In the genomic region with DNA sequence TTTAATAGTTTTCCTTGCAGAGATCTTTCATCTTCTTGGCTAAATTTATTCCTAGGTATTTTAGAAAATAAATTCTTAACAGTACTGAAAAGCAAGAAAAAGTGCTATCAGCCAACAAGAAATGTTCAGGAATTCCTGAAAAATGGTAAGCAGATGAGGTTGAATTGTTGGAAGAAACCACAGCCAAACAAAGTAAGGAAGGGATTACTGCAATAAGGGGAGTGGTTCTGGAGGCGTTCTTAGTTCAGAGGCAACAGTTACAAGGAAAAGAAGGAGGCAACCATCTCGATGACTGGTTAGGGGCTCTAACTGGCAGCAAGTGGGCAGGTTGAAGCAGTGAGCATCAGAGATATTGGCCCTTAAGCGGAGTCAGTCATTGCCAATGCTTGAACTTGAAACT, we compare ENCODE assay signal across 26 cellular contexts. TPM values are rescaled to one million over a fixed set of nuclear protein-coding genes. Genes with fewer than 3 reads are reported as not detected.
DNase-seq lines count a peak whose midpoint lies in the region; ATAC-seq and TF ChIP-seq lines count a peak whose summit lies in the region.
"Had no signal": no experiment of that assay in that cellular context is flagged by ENCODE, and none has a peak within 500 bp of the region (broad histone marks: within the 10 kb centered on the region; RNA-seq: fewer than 3 reads in every experiment).

No MANE protein-coding gene starts in this region.

- intact Hi-C loops in IMR-90 (cut with micrococcal nuclease): loop anchor here (1.0 kb wide), 2 partner anchors 57 to 93 kb away; no protein-coding TSS in a partner anchor

- H3K36me3 ChIP-seq in IMR-90 (ENCODE audit: control insufficient read depth, insufficient read depth, low read length) (no peaks in the 10 kb centered on the region), mesendoderm (ENCODE audit: control insufficient read depth, insufficient read depth, low read length) (no peaks in the 10 kb centered on the region)
- H3K36me3 ChIP-seq: SJCRH30, upper lobe of right lung had no signal

- H2BK120ac ChIP-seq in IMR-90 (ENCODE audit: low read depth, low read length) (no peak overlapping the region), mesendoderm (ENCODE audit: low read depth, low read length) (no peak overlapping the region)

- H3K27ac ChIP-seq in IMR-90 (ENCODE audit: insufficient read depth, low read length): no peak overlapping the region
- H3K27ac ChIP-seq in mesendoderm (ENCODE audit: low read depth, low read length): no peak overlapping the region
- H3K27ac ChIP-seq: C4-2B, HL-60, KMS-11, parathyroid adenoma, SJCRH30, upper lobe of right lung had no signal

- ATAC-seq in IMR-90 (ENCODE audit: low read depth): peak; percentile 29
- no peak for ATAC-seq in HG03521 (IDR thresholded peaks at IDR 0.05; ENCODE audit: unreplicated experiment)
- no peak for ATAC-seq in GM18870 (IDR thresholded peaks at IDR 0.05; ENCODE audit: unreplicated experiment)

- no peak for TF ChIP-seq RAD21 in IMR-90 (IDR thresholded peaks at IDR 0.05; ENCODE audit: low read length)

- no peaks in the 10 kb centered on the region for H3K4me1 ChIP-seq in IMR-90 (ENCODE audit: control insufficient read depth, insufficient read depth, low read length)
- H3K4me1 ChIP-seq in mesendoderm (ENCODE audit: control insufficient read depth, low read depth, low read length): no peaks in the 10 kb centered on the region
- H3K4me1 ChIP-seq: parathyroid adenoma, SJCRH30, upper lobe of right lung had no signal

- H3K79me1 ChIP-seq in IMR-90 (ENCODE audit: low read depth in 1 of 2, low read length in 2 of 2) (no peaks in the 10 kb centered on the region), mesendoderm (ENCODE audit: low read length) (no peaks in the 10 kb centered on the region)

- H3K9me3 ChIP-seq in IMR-90 (ENCODE audit: control insufficient read depth, insufficient read depth, low read length): no peaks in the 10 kb centered on the region
- H3K9me3 ChIP-seq: SJCRH30, upper lobe of right lung had no signal

- H3K9ac ChIP-seq in IMR-90 (ENCODE audit: low read depth, low read length) (no peak overlapping the region), mesendoderm (ENCODE audit: low read length) (no peak overlapping the region)
- H3K9ac ChIP-seq: KMS-11, parathyroid adenoma had no signal

- H4K20me1 ChIP-seq in IMR-90 (ENCODE audit: insufficient read depth, low read length): no peaks in the 10 kb centered on the region

- H3K56ac ChIP-seq in IMR-90 (ENCODE audit: extremely low read depth, insufficient read depth, low read length): no peak overlapping the region
- no peak overlapping the region for H3K56ac ChIP-seq in mesendoderm (ENCODE audit: low read length)

- H3K27me3 ChIP-seq in IMR-90 (ENCODE audit: control insufficient read depth, insufficient read depth, low read length) (peaks cover 5% of the 10 kb centered on the region), mesendoderm (ENCODE audit: insufficient read depth, low read length, poor library complexity) (no peaks in the 10 kb centered on the region)
- H3K27me3 ChIP-seq: SJCRH30, upper lobe of right lung had no signal

- CTCF ChIA-PET in IMR-90 (lab: Yijun Ruan, JAX): interaction anchor here (0.6 to 1.7 kb wide), 4 partner anchors 8 to 92 kb away, joined by 3 to 37 read pairs (median 14); partner anchors contain the start of genes FAM221B, NPR2 and TMEM8B

- no peak overlapping the region for H3K18ac ChIP-seq in IMR-90 (ENCODE audit: low read depth, low read length)
- no peak overlapping the region for H3K18ac ChIP-seq in mesendoderm (ENCODE audit: low read length)

- H2AK9ac ChIP-seq in IMR-90 (replicated peaks; ENCODE audit: low read depth, low read length, poor library complexity): no peak overlapping the region

- POLR2A ChIA-PET in IMR-90 (lab: Charles Lee; ENCODE audit: unreplicated experiment): interaction anchor here (1.2 kb wide), 1 partner anchor 93 kb away, joined by 3 read pairs; no protein-coding TSS in a partner anchor

- dilution Hi-C loops in IMR-90 (cut with HindIII; ENCODE audit: low sequenced_read_pairs, unreplicated experiment): no loop called here

- no peaks in the 10 kb centered on the region for H3K79me2 ChIP-seq in mesendoderm (ENCODE audit: control insufficient read depth, insufficient read depth, low read length)
- H3K79me2 ChIP-seq: parathyroid adenoma had no signal

- no TSS peak for BruUV-seq in IMR-90 (replicated peaks; lab: Mats Ljungman, UMichigan)

- H2BK5ac ChIP-seq in IMR-90 (ENCODE audit: low read depth, low read length, poor library complexity, severe bottlenecking): no peak overlapping the region
- no peak overlapping the region for H2BK5ac ChIP-seq in mesendoderm (ENCODE audit: low read length)

- TF ChIP-seq CTCF in IMR-90 (conservative IDR thresholded peaks at IDR 0.05; ENCODE audit: low read depth, low read length): no peak

- no peak overlapping the region for H4K91ac ChIP-seq in IMR-90 (ENCODE audit: insufficient read depth, low read depth, low read length)

- H3K4me3 ChIP-seq in IMR-90 (ENCODE audit: insufficient read depth, low read depth, low read length) (no peak overlapping the region), mesendoderm (ENCODE audit: low read length) (no peak overlapping the region)
- H3K4me3 ChIP-seq: SJCRH30, smooth muscle cell, upper lobe of right lung had no signal

- H4K5ac ChIP-seq in IMR-90 (ENCODE audit: low read depth, low read length) (no peak overlapping the region), mesendoderm (ENCODE audit: low read length) (no peak overlapping the region)

- in situ Hi-C loops in IMR-90 (cut with MboI; ENCODE audit: low sequenced_read_pairs): loop anchor here (5.0 to 10.0 kb wide), 2 partner anchors 62 to 106 kb away; no protein-coding TSS in a partner anchor

- no peak for TF ChIP-seq POLR2A in IMR-90 (IDR thresholded peaks at IDR 0.05; ENCODE audit: low read depth, low read length)

- H3K14ac ChIP-seq in IMR-90 (replicated peaks; ENCODE audit: low read depth, low read length): no peak overlapping the region

- H2BK20ac ChIP-seq in IMR-90 (ENCODE audit: low read depth, low read length): no peak overlapping the region

- H3K4me2 ChIP-seq in IMR-90 (ENCODE audit: low read depth, low read length) (0 out of 2 replicates have a peak overlapping the region, but pooled peaks have one; percentile 48), mesendoderm (ENCODE audit: low read length) (no peak overlapping the region)
- H3K4me2 ChIP-seq: KMS-11, smooth muscle cell had no signal

- H3K23ac ChIP-seq in IMR-90 (ENCODE audit: low read depth, low read length): no peak overlapping the region
- peak overlapping the region; percentile 24 for H3K23ac ChIP-seq in mesendoderm (ENCODE audit: low read length)

- H2BK15ac ChIP-seq in IMR-90 (ENCODE audit: low read depth, low read length): no peak overlapping the region
- H2BK15ac ChIP-seq in mesendoderm (replicated peaks; ENCODE audit: low read depth): no peak overlapping the region

- DNase-seq in AG20443 (ENCODE audit: low spot score) (peak; percentile 65), IMR-90 (peak; percentile 21), dedifferentiated amniotic fluid mesenchymal stem cell (ENCODE audit: extremely low spot score) (peak; percentile 38), mesendoderm (no peak), GM19238 (ENCODE audit: insufficient read length, low spot score) (no peak)
- no peak for DNase-seq in activated effector memory CD4-positive, alpha-beta T cell treated with Interleukin-2 at 50 U/mL for 16 hours
- DNase-seq: activated gamma-delta T cell had no signal

- no peaks in the 10 kb centered on the region for H3K9me1 ChIP-seq in IMR-90 (ENCODE audit: insufficient read depth, low read length)

- no peak overlapping the region for H2AFZ ChIP-seq in IMR-90 (replicated peaks; ENCODE audit: low read length, poor library complexity)
- H2AFZ ChIP-seq: parathyroid adenoma had no signal

- 50% methylated on average over 1 of the region's 3 CpGs; no CpG with 5 or more reads in 1 of the 2 experiments for WGBS in IMR-90 (ENCODE audit: extremely low coverage in 2 of 2, insufficient read length in 1 of 2), 2 experiments
- WGBS in mesendoderm (ENCODE audit: extremely low coverage, insufficient coverage, low lambda C conversion rate): no CpG with 5 or more reads among the region's 3 CpGs

- no peak overlapping the region for H4K8ac ChIP-seq in IMR-90 (ENCODE audit: low read depth in 2 of 2, low read length in 2 of 2)
- no peak overlapping the region for H4K8ac ChIP-seq in mesendoderm (ENCODE audit: low read depth, low read length)

- H3K4ac ChIP-seq in IMR-90 (ENCODE audit: low read depth, low read length) (no peak overlapping the region), mesendoderm (ENCODE audit: low read depth, low read length) (no peak overlapping the region)

- H2AK5ac ChIP-seq in IMR-90 (ENCODE audit: low read depth, low read length) (no peak overlapping the region), mesendoderm (ENCODE audit: low read length) (no peak overlapping the region)

RNA-seq across cellular contexts. Expression of gene OR13J1, which starts 12.8 kb away (rescaled TPM):
- total RNA-seq in IMR-90 (2012; rRNA removed): not detected in 2 replicates
- not detected in 2 replicates for polyA plus RNA-seq in IMR-90 (2012; rRNA removed)
- polyA plus RNA-seq in IMR-90 (2012; cell fraction: cytosol; rRNA removed): not detected in 2 replicates
- not detected in 2 replicates for polyA plus RNA-seq in IMR-90 (2012; cell fraction: nucleus; rRNA removed; ENCODE audit: low replicate concordance)
- polyA plus RNA-seq in mesendoderm (2013, experiment 1 of 2): not detected
- not detected for polyA plus RNA-seq in mesendoderm (2013, experiment 2 of 2)
- total RNA-seq: activated B cell treated with CpG ODN at 0.5 μM for 24 hours; activated naive CD8-positive, alpha-beta T cell treated with anti-CD3 and anti-CD28 coated beads for 36 hours; G401; HFFc6; left lobe of liver; NCI-H460; neural crest cell; OCI-LY7; SJCRH30; smooth muscle cell; temporal lobe; upper lobe of right lung had no signal
- polyA plus RNA-seq: AG04450, smooth muscle cell had no signal

RNA-seq across cellular contexts. Expression of gene HRCT1, which starts 23.0 kb away (rescaled TPM):
- 1.1 and 1.7 TPM in 2 replicates for total RNA-seq in IMR-90 (2012; rRNA removed)
- polyA plus RNA-seq in IMR-90 (2012; rRNA removed): 3.9 and 4.4 TPM in 2 replicates
- 3.5 and 3.6 TPM in 2 replicates for polyA plus RNA-seq in IMR-90 (2012; cell fraction: cytosol; rRNA removed)
- polyA plus RNA-seq in IMR-90 (2012; cell fraction: nucleus; rRNA removed; ENCODE audit: low replicate concordance): 1.0 and 1.6 TPM in 2 replicates
- not detected for polyA plus RNA-seq in mesendoderm (2013, experiment 1 of 2)
- polyA plus RNA-seq in mesendoderm (2013, experiment 2 of 2): not detected
- total RNA-seq: activated B cell treated with CpG ODN at 0.5 μM for 24 hours; activated naive CD8-positive, alpha-beta T cell treated with anti-CD3 and anti-CD28 coated beads for 36 hours; G401; neural crest cell; OCI-LY7; SJCRH30; smooth muscle cell; temporal lobe had no signal

RNA-seq across cellular contexts. Expression of gene SPAAR, which starts 26.3 kb away (rescaled TPM):
- total RNA-seq in IMR-90 (2012; rRNA removed): 0.18 and 0.28 TPM in 2 replicates
- polyA plus RNA-seq in IMR-90 (2012; rRNA removed): 0.24 and 0.32 TPM in 2 replicates
- polyA plus RNA-seq in IMR-90 (2012; cell fraction: cytosol; rRNA removed): 0.23 TPM in 2 replicates
- 0.59 and 0.69 TPM in 2 replicates for polyA plus RNA-seq in IMR-90 (2012; cell fraction: nucleus; rRNA removed; ENCODE audit: low replicate concordance)
- 0.60 TPM for polyA plus RNA-seq in mesendoderm (2013, experiment 1 of 2)
- polyA plus RNA-seq in mesendoderm (2013, experiment 2 of 2): 0.73 TPM
- total RNA-seq: activated B cell treated with CpG ODN at 0.5 μM for 24 hours; activated naive CD8-positive, alpha-beta T cell treated with anti-CD3 and anti-CD28 coated beads for 36 hours; NCI-H460; neural crest cell; OCI-LY7; smooth muscle cell had no signal

RNA-seq across cellular contexts. Expression of gene TMEM8B, which starts 54.0 kb away (rescaled TPM):
- 0.56 and 0.72 TPM in 2 replicates for total RNA-seq in IMR-90 (2012; rRNA removed)
- polyA plus RNA-seq in IMR-90 (2012; rRNA removed): 8.2 and 8.3 TPM in 2 replicates
- polyA plus RNA-seq in IMR-90 (2012; cell fraction: cytosol; rRNA removed): 4.6 and 10.5 TPM in 2 replicates
- polyA plus RNA-seq in IMR-90 (2012; cell fraction: nucleus; rRNA removed; ENCODE audit: low replicate concordance): 24.1 and 54.4 TPM in 2 replicates
- polyA plus RNA-seq in mesendoderm (2013, experiment 1 of 2): 1.6 TPM
- 1.5 TPM for polyA plus RNA-seq in mesendoderm (2013, experiment 2 of 2)

RNA-seq across cellular contexts. Expression of gene FAM221B, which starts 54.5 kb away (rescaled TPM):
- not detected in 2 replicates for total RNA-seq in IMR-90 (2012; rRNA removed)
- not detected in 2 replicates for polyA plus RNA-seq in IMR-90 (2012; rRNA removed)
- not detected in 2 replicates for polyA plus RNA-seq in IMR-90 (2012; cell fraction: cytosol; rRNA removed)
- not detected in 2 replicates for polyA plus RNA-seq in IMR-90 (2012; cell fraction: nucleus; rRNA removed; ENCODE audit: low replicate concordance)
- not detected for polyA plus RNA-seq in mesendoderm (2013, experiment 1 of 2)
- polyA plus RNA-seq in mesendoderm (2013, experiment 2 of 2): not detected
- total RNA-seq: activated B cell treated with CpG ODN at 0.5 μM for 24 hours; activated naive CD8-positive, alpha-beta T cell treated with anti-CD3 and anti-CD28 coated beads for 36 hours; G401; HFFc6; left lobe of liver; NCI-H460; OCI-LY7; SJCRH30; smooth muscle cell; temporal lobe; upper lobe of right lung had no signal
- polyA plus RNA-seq: AG04450, smooth muscle cell had no signal

Comparison
In these comparisons a context has a peak if more than half of its experiments do, and no peak if none do; other contexts are left out.
1. DNase-seq: peak in AG20443 (single experiment), IMR-90 (single experiment) and dedifferentiated amniotic fluid mesenchymal stem cell (single experiment); none in mesendoderm (single experiment), activated effector memory CD4-positive, alpha-beta T cell treated with Interleukin-2 at 50 U/mL for 16 hours (single experiment) and GM19238 (single experiment).